In the genomic region with DNA sequence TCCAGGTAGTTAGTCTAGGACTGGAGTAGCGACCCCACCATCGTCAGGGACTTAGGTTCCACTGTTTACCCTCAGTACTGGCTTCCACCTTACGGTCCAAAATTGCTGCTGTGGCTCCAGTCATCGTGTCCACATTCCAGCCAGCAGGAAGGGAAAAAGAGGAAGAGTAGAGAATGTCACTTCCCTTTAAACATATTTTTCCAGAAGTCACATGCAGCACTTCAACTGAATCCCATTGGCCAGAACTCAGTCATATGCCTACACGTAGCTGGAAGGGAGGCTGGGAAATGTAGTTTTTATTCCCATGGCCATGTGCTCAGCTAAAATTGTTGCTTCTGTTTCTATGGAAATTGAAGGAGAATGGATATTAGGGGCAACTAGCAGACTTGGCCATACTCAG, we compare ENCODE assay signal across 21 cellular contexts.
DNase-seq lines count a peak whose midpoint lies in the region; ATAC-seq, FAIRE-seq and TF ChIP-seq lines count a peak whose summit lies in the region.
"Had no signal": no experiment of that assay in that cellular context is flagged by ENCODE, and none has a peak within 500 bp of the region (broad histone marks: within the 10 kb centered on the region; RNA-seq: fewer than 3 reads in every experiment).

No MANE protein-coding gene starts in this region.

- POLR2A ChIA-PET in HepG2 (lab: Yijun Ruan, JAX): no interaction called here

- CTCF ChIA-PET in HepG2 (lab: Yijun Ruan, JAX; ENCODE audit: low intra/inter-chr PET ratio, low total read pairs): no interaction called here

- H3K4me2 ChIP-seq in GM23338 (no peak overlapping the region), HepG2 (ENCODE audit: low read depth, low read length) (no peak overlapping the region)

- no peak overlapping the region for H3K9ac ChIP-seq in HepG2 (ENCODE audit: insufficient read depth, low read depth, low read length)

- ATAC-seq in GM23338 (peak; percentile 60; the same call in 2 of the 3 replicates), HepG2 (no peak), gastroesophageal sphincter (no peak)
- ATAC-seq: activated T-cell treated with anti-CD3 and anti-CD28 coated beads, Interleukin-2, amount 50 U/mL, for 4 hours; body of pancreas had no signal

- TF ChIP-seq RAD21 in HepG2 (CRISPR knock-in tag; IDR thresholded peaks at IDR 0.05): no peak

- peaks cover 3% of the 10 kb centered on the region; the same call in 1 of the 2 replicates for H3K9me2 ChIP-seq in GM23338 (ENCODE audit: insufficient read depth)

- no TSS peak for BruUV-seq in HepG2 (replicated peaks; lab: Mats Ljungman, UMichigan)

- no peaks in the 10 kb centered on the region for H3K9me3 ChIP-seq in HepG2 (ENCODE audit: low read length)
- no peaks in the 10 kb centered on the region for H3K9me3 ChIP-seq in gastroesophageal sphincter
- H3K9me3 ChIP-seq: body of pancreas had no signal

- H3K4me1 ChIP-seq in GM23338 (ENCODE audit: insufficient read depth) (no peaks in the 10 kb centered on the region), HepG2 (ENCODE audit: insufficient read depth, low read length) (peaks cover 11% of the 10 kb centered on the region), gastroesophageal sphincter (peaks cover 0 to 38% (median 9%) of the 10 kb centered on the region in 3 donors)

- H4K20me1 ChIP-seq in GM23338 (replicated peaks; ENCODE audit: insufficient read depth): no peaks in the 10 kb centered on the region
- no peaks in the 10 kb centered on the region for H4K20me1 ChIP-seq in HepG2 (ENCODE audit: insufficient read depth, low read length)

- H2AFZ ChIP-seq in GM23338 (0 out of 2 replicates have a peak overlapping the region, but pooled peaks have one; percentile 57), HepG2 (ENCODE audit: low read length) (no peak overlapping the region)

- TF ChIP-seq EP300 in HepG2 (IDR thresholded peaks at IDR 0.05; ENCODE audit: low read depth in 2 of 2, low read length in 2 of 2) (no peak), HepG2 (CRISPR knock-in tag; IDR thresholded peaks at IDR 0.05; ENCODE audit: borderline replicate concordance) (no peak), gastroesophageal sphincter (IDR thresholded peaks at IDR 0.05) (no peak)

- no peak for FAIRE-seq in HepG2 (lab: Jason Lieb, UNC)
- FAIRE-seq: HTR-8/SVneo had no signal

- peaks cover 6% of the 10 kb centered on the region for H3K4me1 Mint-ChIP-seq in GM23338

- H3F3A ChIP-seq in GM23338 (replicated peaks; ENCODE audit: low read depth): no peaks in the 10 kb centered on the region

- H3K9me3 Mint-ChIP-seq in GM23338: peaks cover 3% of the 10 kb centered on the region; the same call in 2 of the 3 replicates
- H3K9me3 Mint-ChIP-seq: activated naive CD8-positive, alpha-beta T cell treated with anti-CD3 and anti-CD28 coated beads for 36 hours had no signal

- H3K27ac Mint-ChIP-seq in GM23338: no peak overlapping the region
- H3K27ac Mint-ChIP-seq: activated CD4-positive, alpha-beta memory T cell treated with anti-CD3 and anti-CD28 coated beads, Interleukin-2, amount 10 ng/mL, durations not matched to agents 7 days and 5 days; activated naive CD8-positive, alpha-beta T cell treated with anti-CD3 and anti-CD28 coated beads for 36 hours had no signal

- intact Hi-C loops in HepG2 (cut with micrococcal nuclease; ENCODE audit: unreplicated experiment): no loop called here

- H3K27me3 Mint-ChIP-seq in GM23338 (ENCODE audit: insufficient read depth, low read depth, poor library complexity): peaks cover 4% of the 10 kb centered on the region
- H3K27me3 Mint-ChIP-seq: activated naive CD8-positive, alpha-beta T cell treated with anti-CD3 and anti-CD28 coated beads for 36 hours had no signal

- WGBS in HepG2 (ENCODE audit: low lambda C conversion rate): 64% methylated on average over 5 of the region's 5 CpGs
- WGBS in gastroesophageal sphincter (ENCODE audit: low coverage in 1 of 2), 2 donors: 83 to 98% methylated on average over 2 to 5 of the region's 5 CpGs

- TF ChIP-seq CTCF in GM23338 (conservative IDR thresholded peaks at IDR 0.05; ENCODE audit: low read depth in 2 of 2) (no peak), HepG2 (CRISPR knock-in tag; IDR thresholded peaks at IDR 0.05) (no peak), gastroesophageal sphincter (IDR thresholded peaks at IDR 0.05) (no peak)

- H3K79me2 ChIP-seq in GM23338 (replicated peaks; ENCODE audit: insufficient read depth) (no peaks in the 10 kb centered on the region), HepG2 (ENCODE audit: insufficient read depth, low read length) (no peaks in the 10 kb centered on the region)

- in situ Hi-C loops in HepG2 (cut with HindIII; ENCODE audit: extremely low pct_ligation_motif_present, low pct_unique_long_range_greater_than_20kb): no loop called here

- H3K4me3 ChIP-seq in GM23338 (no peak overlapping the region), HepG2 (replicated peaks in 1 of 3; ENCODE audit: insufficient read depth in 1 of 3, low read depth in 2 of 3, low read length in 3 of 3) (no peak overlapping the region), gastroesophageal sphincter (no peak overlapping the region)
- H3K4me3 ChIP-seq: body of pancreas had no signal

- H3K36me3 Mint-ChIP-seq in GM23338 (ENCODE audit: low read depth): no peaks in the 10 kb centered on the region

- no peak for TF ChIP-seq POLR2A in HepG2 (IDR thresholded peaks at IDR 0.05; ENCODE audit: insufficient read depth in 1 of 2, low read depth in 2 of 2, low read length in 2 of 2)
- TF ChIP-seq POLR2A in gastroesophageal sphincter (IDR thresholded peaks at IDR 0.05): no peak

- H3K4me3 Mint-ChIP-seq in GM23338: no peak overlapping the region
- H3K4me3 Mint-ChIP-seq: activated CD4-positive, alpha-beta memory T cell treated with anti-CD3 and anti-CD28 coated beads, Interleukin-2, amount 10 ng/mL, durations not matched to agents 7 days and 5 days; activated naive CD8-positive, alpha-beta T cell treated with anti-CD3 and anti-CD28 coated beads for 36 hours; activated T-cell treated with anti-CD3 and anti-CD28 coated beads, Interleukin-2, amount 50 U/mL, for 4 hours had no signal

- H3K27ac ChIP-seq in GM23338 (ENCODE audit: low read depth): no peak overlapping the region
- no peak overlapping the region for H3K27ac ChIP-seq in HepG2 (ENCODE audit: extremely low read length, insufficient read depth, low read length)
- H3K27ac ChIP-seq in gastroesophageal sphincter: no peak overlapping the region
- H3K27ac ChIP-seq: C4-2B, WERI-Rb-1 had no signal

- H3K27me3 ChIP-seq in GM23338 (ENCODE audit: insufficient read depth) (no peaks in the 10 kb centered on the region), HepG2 (ENCODE audit: control insufficient read depth in 1 of 2, insufficient read depth in 2 of 2, low read length in 2 of 2) (no peaks in the 10 kb centered on the region), gastroesophageal sphincter (no peaks in the 10 kb centered on the region)
- H3K27me3 ChIP-seq: body of pancreas had no signal

- DNase-seq in NOMO-1 treated with DMSO at 0.1 percent for 48 hours (lab: John Stamatoyannopoulos, UW; ENCODE audit: unreplicated experiment): peak; percentile 13
- DNase-seq in NOMO-1 (lab: John Stamatoyannopoulos, UW; ENCODE audit: unreplicated experiment in 2 of 2): no peak
- peak; percentile 58 for DNase-seq in GM23338 (ENCODE audit: low spot score)
- peak; percentile 38 for DNase-seq in NCI-H82 treated with DMSO at 0.1 percent for 48 hours (lab: John Stamatoyannopoulos, UW; ENCODE audit: unreplicated experiment)
- DNase-seq in HepG2 (ENCODE audit: low spot score): no peak
- no peak for DNase-seq in DMS79 (lab: John Stamatoyannopoulos, UW)
- DNase-seq in NCI-H345 (lab: John Stamatoyannopoulos, UW): no peak
- DNase-seq: activated CD4-positive, alpha-beta memory T cell treated with anti-CD3 and anti-CD28 coated beads, Interleukin-2, amount 10 ng/mL, durations not matched to agents 7 days and 5 days; activated naive CD8-positive, alpha-beta T cell treated with anti-CD3 and anti-CD28 coated beads for 36 hours; activated T-cell treated with anti-CD3 and anti-CD28 coated beads, Interleukin-2, amount 50 U/mL, for 4 hours; body of pancreas; head of caudate nucleus; NCI-H187; occipital lobe; stimulated activated CD4-positive, alpha-beta T cell treated with anti-CD3 and anti-CD28 coated beads, Interleukin-12 subunit alpha, Interleukin-12 subunit beta, amount 100 ng/mL, for 4 hours; stimulated activated CD8-positive, alpha-beta memory T cell treated with anti-CD3 and anti-CD28 coated beads, Interleukin-4, amount 100 ng/mL, for 48 hours; T-helper 1 cell; WERI-Rb-1 had no signal

- H3K36me3 ChIP-seq in GM23338 (ENCODE audit: insufficient read depth) (no peaks in the 10 kb centered on the region), HepG2 (replicated peaks in 1 of 2; ENCODE audit: control insufficient read depth in 1 of 2, insufficient read depth in 2 of 2, low read length in 2 of 2) (no peaks in the 10 kb centered on the region), gastroesophageal sphincter (no peaks in the 10 kb centered on the region)
- H3K36me3 ChIP-seq: WERI-Rb-1 had no signal

TF ChIP-seq in GM23338, 12 proteins besides CTCF, POLR2A, EP300 and RAD21:
- TF ChIP-seq ZNF114 (CRISPR knock-in tag; IDR thresholded peaks at IDR 0.05) (no peak), EZH2phosphoT487 (IDR thresholded peaks at IDR 0.05; ENCODE audit: unreplicated experiment) (no peak), POLR2AphosphoS5 (IDR thresholded peaks at IDR 0.05; ENCODE audit: low read depth) (no peak)
- TF ChIP-seq, protein P1, sequence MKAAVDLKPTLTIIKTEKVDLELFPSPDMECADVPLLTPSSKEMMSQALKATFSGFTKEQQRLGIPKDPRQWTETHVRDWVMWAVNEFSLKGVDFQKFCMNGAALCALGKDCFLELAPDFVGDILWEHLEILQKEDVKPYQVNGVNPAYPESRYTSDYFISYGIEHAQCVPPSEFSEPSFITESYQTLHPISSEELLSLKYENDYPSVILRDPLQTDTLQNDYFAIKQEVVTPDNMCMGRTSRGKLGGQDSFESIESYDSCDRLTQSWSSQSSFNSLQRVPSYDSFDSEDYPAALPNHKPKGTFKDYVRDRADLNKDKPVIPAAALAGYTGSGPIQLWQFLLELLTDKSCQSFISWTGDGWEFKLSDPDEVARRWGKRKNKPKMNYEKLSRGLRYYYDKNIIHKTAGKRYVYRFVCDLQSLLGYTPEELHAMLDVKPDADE (IDR thresholded peaks at IDR 0.05): peak; percentile 39; the same call in 1 of the 2 replicates
TF ChIP-seq in GM23338: peak in this region for 1.

TF ChIP-seq in HepG2, 621 proteins besides CTCF, POLR2A, EP300 and RAD21 (continues in another document):
- TF ChIP-seq ZFP1 (CRISPR knock-in tag; IDR thresholded peaks at IDR 0.05) (no peak), EEA1 (CRISPR knock-in tag; IDR thresholded peaks at IDR 0.05; ENCODE audit: borderline replicate concordance) (no peak), FOXC1 (CRISPR knock-in tag; IDR thresholded peaks at IDR 0.05; ENCODE audit: borderline replicate concordance) (no peak), NFYB (CRISPR knock-in tag; IDR thresholded peaks at IDR 0.05) (peak; percentile 60), ZNF143 (CRISPR knock-in tag; IDR thresholded peaks at IDR 0.05) (peak; percentile 74), THAP11 (CRISPR knock-in tag; IDR thresholded peaks at IDR 0.05) (peak; percentile 85), ZNF569 (CRISPR knock-in tag; IDR thresholded peaks at IDR 0.05; ENCODE audit: borderline replicate concordance) (no peak), NFYC (CRISPR knock-in tag; IDR thresholded peaks at IDR 0.05) (peak; percentile 43; the same call in 1 of the 2 replicates)

Comparison
In these comparisons a context has a peak if more than half of its experiments do, and no peak if none do; other contexts are left out.
1. DNase-seq: peak in NOMO-1 treated with DMSO at 0.1 percent for 48 hours (single experiment), GM23338 (single experiment) and NCI-H82 treated with DMSO at 0.1 percent for 48 hours (single experiment); none in NOMO-1 (0 of 2), HepG2 (single experiment), DMS79 (single experiment) and NCI-H345 (single experiment).